Comparison of ENCODE assay signal across 8 cellular contexts in genomic region chr16:67873435-67874146, GRCh38. TPM values are rescaled to one million over a fixed set of nuclear protein-coding genes. Genes with fewer than 3 reads are reported as not detected.
DNase-seq lines count a peak whose midpoint lies in the region; FAIRE-seq and TF ChIP-seq lines count a peak whose summit lies in the region.

No MANE protein-coding gene starts in this region.

- FAIRE-seq in bronchial epithelial cell (lab: Jason Lieb, UNC), result peak; percentile 28

- peak overlapping the region; percentile 79 for H3K27ac ChIP-seq in HL-60 (replicated peaks)

- H3K27ac Mint-ChIP-seq in mesothelial cell of epicardium, result peak overlapping the region; percentile 94

- H3K9me3 Mint-ChIP-seq in mesothelial cell of epicardium, result no peaks in the 10 kb centered on the region

- no peaks in the 10 kb centered on the region for H3K27me3 Mint-ChIP-seq in mesothelial cell of epicardium (ENCODE audit: low read depth)

- H3K4me3 ChIP-seq in GM12865 (ENCODE audit: low read depth, low read length), result peak overlapping the region; percentile 95
- peak overlapping the region; percentile 92 for H3K4me3 ChIP-seq in HL-60 (replicated peaks; ENCODE audit: insufficient read depth, low read length)
- peak overlapping the region; percentile 72 for H3K4me3 ChIP-seq in bronchial epithelial cell (ENCODE audit: low read depth, low read length)

- H3K27me3 ChIP-seq in HL-60 (ENCODE audit: insufficient read depth, poor library complexity, severe bottlenecking) (no peaks in the 10 kb centered on the region), bronchial epithelial cell (ENCODE audit: control insufficient read depth, insufficient read depth, low read length) (no peaks in the 10 kb centered on the region)

- H3K4me1 Mint-ChIP-seq in mesothelial cell of epicardium, result peaks cover 15% of the 10 kb centered on the region

- H3K36me3 Mint-ChIP-seq in mesothelial cell of epicardium, result peaks cover 10% of the 10 kb centered on the region

- H3K36me3 ChIP-seq in bronchial epithelial cell (ENCODE audit: control insufficient read depth, insufficient read depth, low read length), result peaks cover 23% of the 10 kb centered on the region

- TF ChIP-seq CTCF in GM12865 (IDR thresholded peaks at IDR 0.05; ENCODE audit: insufficient read depth, low read depth, low read length, missing control alignments) (no peak), HL-60 (IDR thresholded peaks at IDR 0.05; ENCODE audit: insufficient read depth, low read length) (no peak), bronchial epithelial cell (IDR thresholded peaks at IDR 0.05; ENCODE audit: insufficient read depth, low read length, severe bottlenecking) (no peak), mesothelial cell of epicardium (IDR thresholded peaks at IDR 0.05; ENCODE audit: unreplicated experiment) (no peak)

- peak overlapping the region; percentile 94 for H3K4me3 Mint-ChIP-seq in mesothelial cell of epicardium

- DNase-seq in GM12865 (ENCODE audit: low read depth), result no peak
- no peak for DNase-seq in HL-60 (ENCODE audit: low read depth in 1 of 2, low spot score in 1 of 2)
- no peak for DNase-seq in bronchial epithelial cell (ENCODE audit: low read depth)
- DNase-seq in mesothelial cell of epicardium (ENCODE audit: low spot score in 2 of 2, unreplicated experiment in 2 of 2), result no peak
- no peak for DNase-seq in MV-4-11 (lab: John Stamatoyannopoulos, UW)
- no peak for DNase-seq in NCI-H526 (lab: John Stamatoyannopoulos, UW)
- no peak for DNase-seq in NCI-H2196 treated with DMSO at 0.1 percent for 48 hours (lab: John Stamatoyannopoulos, UW; ENCODE audit: unreplicated experiment)
- DNase-seq in NCI-H2171 treated with DMSO at 0.1 percent for 48 hours (lab: John Stamatoyannopoulos, UW), result no peak

RNA-seq across cellular contexts. Expression of gene EDC4, which starts 0.7 kb away (rescaled TPM):
- total RNA-seq in bronchial epithelial cell (26.9 and 35.6 TPM in 2 replicates), mesothelial cell of epicardium (71.7 to 83.4 TPM (median 80.2 TPM) in 3 replicates)

RNA-seq across cellular contexts. Expression of gene NRN1L, which starts 11.1 kb away (rescaled TPM):
- total RNA-seq in bronchial epithelial cell, result not detected in 2 replicates
- 0.66 to 0.99 TPM in 2 of 3 replicates, not detected in the other for total RNA-seq in mesothelial cell of epicardium

RNA-seq across cellular contexts. Expression of gene PSKH1, which starts 19.5 kb away (rescaled TPM):
- total RNA-seq in bronchial epithelial cell (13.2 and 15.5 TPM in 2 replicates), mesothelial cell of epicardium (41.5 to 44.5 TPM (median 43.3 TPM) in 3 replicates)

RNA-seq across cellular contexts. Expression of gene CENPT, which starts 26.1 kb away (rescaled TPM):
- total RNA-seq in bronchial epithelial cell (10.3 and 10.9 TPM in 2 replicates), mesothelial cell of epicardium (71.5 to 73.8 TPM (median 73.8 TPM) in 3 replicates)

RNA-seq across cellular contexts. Expression of gene NUTF2, which starts 26.9 kb away (rescaled TPM):
- total RNA-seq in bronchial epithelial cell (42.6 and 98.6 TPM in 2 replicates), mesothelial cell of epicardium (130 to 141 TPM (median 132 TPM) in 3 replicates)
